ENCODE assay signal across 8 cellular contexts in the genomic region with DNA sequence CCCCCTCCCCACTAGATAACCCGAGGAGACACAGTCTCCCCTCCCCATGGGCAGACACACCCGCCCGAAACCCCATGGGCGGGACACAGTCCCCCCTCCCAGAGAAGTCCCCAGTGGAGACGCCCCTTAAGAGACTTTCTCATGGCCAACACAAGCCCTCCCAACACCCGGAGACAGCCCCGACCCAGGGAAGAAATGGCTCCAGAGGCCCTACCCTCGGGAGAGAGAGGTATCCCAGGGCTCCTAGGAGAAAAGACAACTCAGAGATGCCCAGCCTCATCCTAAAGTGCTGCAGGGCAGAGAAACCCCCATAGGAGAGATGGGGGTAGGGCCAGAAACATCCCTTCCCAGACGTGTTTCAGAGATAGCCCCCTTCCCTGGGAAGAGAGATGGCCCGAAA. TPM values are rescaled to one million over a fixed set of nuclear protein-coding genes. Genes with fewer than 3 reads are reported as not detected.
A peak's percentile ranks its signal among the peaks of the same experiment; 100 is the strongest.
DNase-seq lines count a peak whose midpoint lies in the region; ATAC-seq and TF ChIP-seq lines count a peak whose summit lies in the region.

No MANE protein-coding gene starts in this region.

- intact Hi-C loops in CD4-positive, alpha-beta memory T cell (cut with micrococcal nuclease), result no loop called here
- intact Hi-C loops in OCI-LY7 (cut with micrococcal nuclease; ENCODE audit: unreplicated experiment), result no loop called here

- no peak for ATAC-seq in HG03045 (IDR thresholded peaks at IDR 0.05; ENCODE audit: unreplicated experiment)
- ATAC-seq in HG03457 (IDR thresholded peaks at IDR 0.05; ENCODE audit: unreplicated experiment), result no peak

- no peak for DNase-seq in CD4-positive, alpha-beta memory T cell
- DNase-seq in OCI-LY7 (ENCODE audit: low spot score), result no peak
- DNase-seq in endothelial cell (ENCODE audit: low spot score), result no peak
- DNase-seq in progenitor cell of endocrine pancreas (ENCODE audit: low spot score, unreplicated experiment), result no peak
- DNase-seq in GM03348 (ENCODE audit: low spot score), result no peak
- no peak for DNase-seq in kidney glomerular epithelial cell (lab: John Stamatoyannopoulos, UW)

- TF ChIP-seq CTCF in OCI-LY7 (conservative IDR thresholded peaks at IDR 0.05; ENCODE audit: low read length), result no peak
- no peak for TF ChIP-seq CTCF in endothelial cell (IDR thresholded peaks at IDR 0.05; ENCODE audit: unreplicated experiment)
- TF ChIP-seq CTCF in progenitor cell of endocrine pancreas (IDR thresholded peaks at IDR 0.05; ENCODE audit: unreplicated experiment), result no peak

- no peak overlapping the region for H3K4me3 ChIP-seq in CD4-positive, alpha-beta memory T cell (ENCODE audit: low read length in 2 of 2)
- no peak overlapping the region for H3K4me3 ChIP-seq in OCI-LY7 (ENCODE audit: low read depth, low read length, poor library complexity, severe bottlenecking)

- H3K4me3 Mint-ChIP-seq in CD4-positive, alpha-beta memory T cell, result peak overlapping the region in 7 of 8 donors; percentile 35 to 77 (median 64)
- H3K4me3 Mint-ChIP-seq in endothelial cell (ENCODE audit: unreplicated experiment) (no peak overlapping the region), progenitor cell of endocrine pancreas (ENCODE audit: low read depth) (peak overlapping the region; percentile 68)

- no peaks in the 10 kb centered on the region for H3K79me2 ChIP-seq in OCI-LY7 (ENCODE audit: insufficient read depth, low read depth, low read length)

- peaks cover 9% of the 10 kb centered on the region for H3K4me1 ChIP-seq in CD4-positive, alpha-beta memory T cell (ENCODE audit: insufficient read depth, low read length)
- H3K4me1 ChIP-seq in OCI-LY7 (ENCODE audit: insufficient read depth, low read length, poor library complexity, severe bottlenecking), result peaks cover 33% of the 10 kb centered on the region

- no TSS peak for BruUV-seq in OCI-LY7 (replicated peaks; lab: Mats Ljungman, UMichigan)

- H3K9me3 ChIP-seq in CD4-positive, alpha-beta memory T cell (ENCODE audit: control insufficient read depth in 1 of 2, low read length in 2 of 2), result no peaks in the 10 kb centered on the region
- H3K9me3 ChIP-seq in OCI-LY7 (ENCODE audit: low read length), result no peaks in the 10 kb centered on the region

- no peaks in the 10 kb centered on the region for H4K20me1 ChIP-seq in OCI-LY7 (ENCODE audit: insufficient read depth, low read length)

- POLR2A ChIA-PET in CD4-positive, alpha-beta memory T cell (lab: Charles Lee; ENCODE audit: partially characterized antibody), result interaction anchor here (0.6 to 2.6 kb wide), 14 partner anchors 9 to 373 kb away, joined by 3 to 24 read pairs (median 10); a partner anchor contains a TSS
- POLR2A ChIA-PET in OCI-LY7 (lab: Charles Lee), result interaction anchor here (1.0 to 2.1 kb wide), 6 partner anchors 10 to 530 kb away, joined by 3 to 5 read pairs (median 3); a partner anchor contains a TSS

- H3K9me3 Mint-ChIP-seq in CD4-positive, alpha-beta memory T cell, result no peaks in the 10 kb centered on the region
- H3K9me3 Mint-ChIP-seq in endothelial cell (ENCODE audit: unreplicated experiment) (no peaks in the 10 kb centered on the region), progenitor cell of endocrine pancreas (ENCODE audit: low read depth) (no peaks in the 10 kb centered on the region)

- peak overlapping the region; percentile 52 for H3K4me2 ChIP-seq in OCI-LY7 (ENCODE audit: low read length)

- CTCF ChIA-PET in CD4-positive, alpha-beta memory T cell (lab: Charles Lee; ENCODE audit: partially characterized antibody), result interaction anchor here (0.6 to 2.9 kb wide), 7 partner anchors 28 to 214 kb away, joined by 3 to 11 read pairs (median 4); a partner anchor contains a TSS
- CTCF ChIA-PET in OCI-LY7 (lab: Charles Lee; ENCODE audit: unreplicated experiment), result no interaction called here

- no peaks in the 10 kb centered on the region for H3K27me3 ChIP-seq in CD4-positive, alpha-beta memory T cell (ENCODE audit: insufficient read depth, low read length)

- peak overlapping the region in 2 of 7 donors; percentile 15 to 27 for H3K27ac Mint-ChIP-seq in CD4-positive, alpha-beta memory T cell
- H3K27ac Mint-ChIP-seq in endothelial cell (ENCODE audit: unreplicated experiment), result peak overlapping the region; percentile 82
- H3K27ac Mint-ChIP-seq in progenitor cell of endocrine pancreas, result peak overlapping the region; percentile 96

- H3K4me1 Mint-ChIP-seq in CD4-positive, alpha-beta memory T cell, result peaks cover 5 to 14% (median 9%) of the 10 kb centered on the region in 4 donors
- H3K4me1 Mint-ChIP-seq in endothelial cell (ENCODE audit: unreplicated experiment), result peaks cover 46% of the 10 kb centered on the region
- H3K4me1 Mint-ChIP-seq in progenitor cell of endocrine pancreas (ENCODE audit: low read depth), result peaks cover 14% of the 10 kb centered on the region

- no peak overlapping the region for H3K27ac ChIP-seq in CD4-positive, alpha-beta memory T cell (ENCODE audit: low read depth, low read length)
- no peak overlapping the region for H3K27ac ChIP-seq in OCI-LY7 (ENCODE audit: low read depth, low read length, poor library complexity, severe bottlenecking)

- H3K36me3 Mint-ChIP-seq in CD4-positive, alpha-beta memory T cell, result peaks cover 0 to 2% of the 10 kb centered on the region in 2 donors
- H3K36me3 Mint-ChIP-seq in endothelial cell (ENCODE audit: low read depth, unreplicated experiment) (peaks cover 22% of the 10 kb centered on the region), progenitor cell of endocrine pancreas (ENCODE audit: insufficient read depth) (no peaks in the 10 kb centered on the region)

- H3K36me3 ChIP-seq in CD4-positive, alpha-beta memory T cell (ENCODE audit: insufficient read depth, low read length), result no peaks in the 10 kb centered on the region
- H3K36me3 ChIP-seq in OCI-LY7 (ENCODE audit: insufficient read depth, low read length), result no peaks in the 10 kb centered on the region

- H2AFZ ChIP-seq in OCI-LY7 (ENCODE audit: low read length), result no peak overlapping the region

- no peaks in the 10 kb centered on the region for H3K9me2 ChIP-seq in OCI-LY7 (ENCODE audit: insufficient read depth, low read length)

- H3K27me3 Mint-ChIP-seq in CD4-positive, alpha-beta memory T cell, result no peaks in the 10 kb centered on the region
- H3K27me3 Mint-ChIP-seq in endothelial cell (ENCODE audit: unreplicated experiment) (peaks cover 14% of the 10 kb centered on the region), progenitor cell of endocrine pancreas (no peaks in the 10 kb centered on the region)

RNA-seq across cellular contexts. Expression of a gene that starts 27.4 kb away (rescaled TPM):
- total RNA-seq in CD4-positive, alpha-beta memory T cell, result not detected
- polyA plus RNA-seq in CD4-positive, alpha-beta memory T cell, result not detected
- total RNA-seq in OCI-LY7 (2014; rRNA removed; shearing (Covaris generic)), result not detected in 2 replicates
- total RNA-seq in OCI-LY7 (2022) (0.41 TPM in 1 of 2 replicates, not detected in the other), endothelial cell (ENCODE audit: unreplicated experiment) (140 TPM), progenitor cell of endocrine pancreas (5.5 and 6.3 TPM in 2 replicates)

Comparison
In these comparisons a context has a peak if more than half of its experiments do, and no peak if none do; other contexts are left out.
1. RNA of a gene that starts 27.4 kb away (total RNA-seq): 140 TPM in endothelial cell (single experiment); 5.5 to 6.3 TPM in progenitor cell of endocrine pancreas, 0.41 TPM in OCI-LY7 and not detected in CD4-positive, alpha-beta memory T cell; every median in the first group is over 10 times any median in the second.